In the genomic region with DNA sequence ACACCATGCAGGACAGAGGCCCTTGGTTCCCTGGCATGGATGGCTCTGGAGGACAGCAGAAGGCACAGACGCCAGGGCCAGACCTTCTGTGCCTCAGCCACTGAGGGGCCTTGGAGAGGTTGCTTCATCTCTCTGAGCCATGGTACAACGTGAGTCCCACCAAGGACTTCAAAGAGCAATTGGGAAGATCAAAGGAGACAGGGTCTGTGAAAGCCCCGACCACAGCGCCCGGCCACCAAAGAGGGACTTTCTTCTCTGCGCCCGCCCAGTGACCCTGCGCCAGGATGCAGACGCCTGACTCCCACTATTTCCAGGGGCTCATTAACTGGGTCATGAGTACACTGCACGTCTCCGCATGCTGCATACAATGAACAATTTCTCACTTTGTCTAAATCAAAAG, we compare ENCODE assay signal across 21 cellular contexts.
DNase-seq lines count a peak whose midpoint lies in the region; ATAC-seq, FAIRE-seq and TF ChIP-seq lines count a peak whose summit lies in the region.
"Had no signal": no experiment of that assay in that cellular context is flagged by ENCODE, and none has a peak within 500 bp of the region (broad histone marks: within the 10 kb centered on the region; RNA-seq: fewer than 3 reads in every experiment).

No MANE protein-coding gene starts in this region.

- H3K4me1 Mint-ChIP-seq in activated naive CD8-positive, alpha-beta T cell treated with anti-CD3 and anti-CD28 coated beads for 36 hours, result peaks cover 3% of the 10 kb centered on the region

- peak overlapping the region; percentile 50 for H3K9ac ChIP-seq in HepG2 (ENCODE audit: insufficient read depth, low read depth, low read length)
- H3K9ac ChIP-seq: BLaER1, SK-N-SH had no signal

- peak overlapping the region; percentile 45 for H3K4me2 ChIP-seq in HepG2 (ENCODE audit: low read depth, low read length)
- H3K4me2 ChIP-seq: A549, BLaER1, SK-N-SH had no signal

- no peak overlapping the region for H3K27ac Mint-ChIP-seq in activated naive CD8-positive, alpha-beta T cell treated with anti-CD3 and anti-CD28 coated beads for 36 hours

- peak in 1 of 2 experiments; percentile 71; a peak in 1 of 4 replicates for TF ChIP-seq EP300 in HepG2 (IDR thresholded peaks at IDR 0.05; ENCODE audit: low read depth in 2 of 2, low read length in 2 of 2)
- 0 out of 2 replicates have a peak, but pooled peaks have one; percentile 51 for TF ChIP-seq EP300 in HepG2 (CRISPR knock-in tag; IDR thresholded peaks at IDR 0.05; ENCODE audit: borderline replicate concordance)

- FAIRE-seq in HepG2 (lab: Jason Lieb, UNC), result peak; percentile 12
- FAIRE-seq: A549 had no signal

- peak; percentile 33 for ATAC-seq in HepG2
- no peak for ATAC-seq in HG03354 (IDR thresholded peaks at IDR 0.05; ENCODE audit: poor library complexity, severe bottlenecking, unreplicated experiment)
- ATAC-seq: A549 had no signal

- in situ Hi-C loops in HepG2 (cut with HindIII; ENCODE audit: extremely low pct_ligation_motif_present, low pct_unique_long_range_greater_than_20kb), result loop anchor here (5.0 kb wide), 1 partner anchor 37 kb away; no protein-coding TSS in a partner anchor

- no peak overlapping the region for H2AFZ ChIP-seq in HepG2 (ENCODE audit: low read length)

- H3K27me3 ChIP-seq in left ventricle myocardium inferior (ENCODE audit: low read depth) (no peaks in the 10 kb centered on the region), HepG2 (ENCODE audit: control insufficient read depth in 1 of 2, insufficient read depth in 2 of 2, low read length in 2 of 2) (no peaks in the 10 kb centered on the region)
- H3K27me3 ChIP-seq: BLaER1 had no signal

- DNase-seq in left ventricle myocardium inferior (peak; percentile 1), cardiac septum (ENCODE audit: low spot score) (no peak), SW480 (ENCODE audit: low spot score) (peak; percentile 33), HepG2 (ENCODE audit: low spot score) (peak; percentile 85), NCI-H1105 (lab: John Stamatoyannopoulos, UW) (no peak)
- no peak for DNase-seq in activated naive CD8-positive, alpha-beta T cell treated with anti-CD3 and anti-CD28 coated beads for 36 hours
- DNase-seq: DMS79 treated with DMSO at 0.1 percent for 48 hours; MM.1S; NCI-H1092; NCI-H146; NCI-H2081; NCI-H2171 treated with DMSO at 0.1 percent for 48 hours; NCI-H446; NCI-H69; NK-92 treated with Interleukin-12 subunit alpha and Interleukin-12 subunit beta, amount 100 ng/mL, for 24 hours; SHP77 treated with DMSO at 0.1 percent for 48 hours; SK-N-SH had no signal

- no peak overlapping the region for H3K4me3 Mint-ChIP-seq in activated naive CD8-positive, alpha-beta T cell treated with anti-CD3 and anti-CD28 coated beads for 36 hours

- POLR2A ChIA-PET in HepG2 (lab: Yijun Ruan, JAX), result no interaction called here

- H3K36me3 ChIP-seq in left ventricle myocardium inferior, result peaks cover 16% of the 10 kb centered on the region
- peaks cover 3 to 4% of the 10 kb centered on the region in 2 experiments; a peak in 2 of 5 replicates for H3K36me3 ChIP-seq in HepG2 (replicated peaks in 1 of 2; ENCODE audit: control insufficient read depth in 1 of 2, insufficient read depth in 2 of 2, low read length in 2 of 2)

- H4K20me1 ChIP-seq in HepG2 (ENCODE audit: insufficient read depth, low read length), result no peaks in the 10 kb centered on the region
- H4K20me1 ChIP-seq: BLaER1 had no signal

- TF ChIP-seq CTCF in left ventricle myocardium inferior (IDR thresholded peaks at IDR 0.05; ENCODE audit: borderline replicate concordance) (no peak), HepG2 (CRISPR knock-in tag; IDR thresholded peaks at IDR 0.05) (no peak)

- H3K9me3 ChIP-seq in left ventricle myocardium inferior (replicated peaks) (no peaks in the 10 kb centered on the region), HepG2 (ENCODE audit: low read length) (no peaks in the 10 kb centered on the region)
- H3K9me3 ChIP-seq: A549, BLaER1, SK-N-SH had no signal

- BruUV-seq in HepG2 (replicated peaks; lab: Mats Ljungman, UMichigan), result no TSS peak

- H3K36me3 Mint-ChIP-seq in activated naive CD8-positive, alpha-beta T cell treated with anti-CD3 and anti-CD28 coated beads for 36 hours, result no peaks in the 10 kb centered on the region

- intact Hi-C loops in left ventricle myocardium inferior (cut with micrococcal nuclease) (no loop called here), cardiac septum (cut with DNase I) (no loop called here), HepG2 (cut with micrococcal nuclease; ENCODE audit: unreplicated experiment) (loop anchor here (1.0 kb wide), 1 partner anchor 37 kb away; no protein-coding TSS in a partner anchor)

- 80% methylated on average over 1 of the region's 11 CpGs for WGBS in HepG2 (ENCODE audit: low lambda C conversion rate)

- H3K27me3 Mint-ChIP-seq in activated naive CD8-positive, alpha-beta T cell treated with anti-CD3 and anti-CD28 coated beads for 36 hours, result peaks cover 3% of the 10 kb centered on the region

- no peaks in the 10 kb centered on the region for H3K79me2 ChIP-seq in HepG2 (ENCODE audit: insufficient read depth, low read length)

- CTCF ChIA-PET in HepG2 (lab: Yijun Ruan, JAX; ENCODE audit: low intra/inter-chr PET ratio, low total read pairs), result no interaction called here

- H3K4me1 ChIP-seq in left ventricle myocardium inferior (peaks cover 15% of the 10 kb centered on the region), HepG2 (ENCODE audit: insufficient read depth, low read length) (peaks cover 71% of the 10 kb centered on the region)

- H3K27ac ChIP-seq in left ventricle myocardium inferior (replicated peaks) (no peak overlapping the region), HepG2 (ENCODE audit: extremely low read length, insufficient read depth, low read length) (peak overlapping the region; percentile 60)
- H3K27ac ChIP-seq: A549, BLaER1, HL-60 had no signal

- TF ChIP-seq POLR2A in HepG2 (IDR thresholded peaks at IDR 0.05; ENCODE audit: insufficient read depth in 1 of 2, low read depth in 2 of 2, low read length in 2 of 2), result no peak

- H3K9me3 Mint-ChIP-seq in activated naive CD8-positive, alpha-beta T cell treated with anti-CD3 and anti-CD28 coated beads for 36 hours, result no peaks in the 10 kb centered on the region

- no peak for TF ChIP-seq RAD21 in HepG2 (CRISPR knock-in tag; IDR thresholded peaks at IDR 0.05)

- H3K4me3 ChIP-seq in left ventricle myocardium inferior (no peak overlapping the region), HepG2 (replicated peaks in 1 of 3; ENCODE audit: insufficient read depth in 1 of 3, low read depth in 2 of 3, low read length in 3 of 3) (peak overlapping the region in 1 of 3 experiments; percentile 22; a peak in 1 of 6 replicates)
- H3K4me3 ChIP-seq: A549, BLaER1 had no signal

TF ChIP-seq in HepG2, 621 proteins besides CTCF, POLR2A, EP300 and RAD21 (continues in another document):
- TF ChIP-seq MXD1 (CRISPR knock-in tag; IDR thresholded peaks at IDR 0.05) (no peak), BHLHE40 (IDR thresholded peaks at IDR 0.05; ENCODE audit: low read length) (peak; percentile 81), CREM (IDR thresholded peaks at IDR 0.05) (peak; percentile 67; the same call in 1 of the 2 replicates), CREM (CRISPR knock-in tag; IDR thresholded peaks at IDR 0.05) (no peak), TCF7 (IDR thresholded peaks at IDR 0.05; ENCODE audit: low read depth) (peak; percentile 95), GPBP1L1 (CRISPR knock-in tag; IDR thresholded peaks at IDR 0.05) (no peak), RFXANK (CRISPR knock-in tag; IDR thresholded peaks at IDR 0.05) (no peak), CEBPG (CRISPR knock-in tag; IDR thresholded peaks at IDR 0.05) (peak; percentile 67), RXRA (CRISPR knock-in tag; IDR thresholded peaks at IDR 0.05) (peak; percentile 70; the same call in 1 of the 2 replicates), SAP130 (CRISPR knock-in tag; IDR thresholded peaks at IDR 0.05; ENCODE audit: low read depth) (0 out of 2 replicates have a peak, but pooled peaks have one; percentile 13)
- TF ChIP-seq, protein P1, sequence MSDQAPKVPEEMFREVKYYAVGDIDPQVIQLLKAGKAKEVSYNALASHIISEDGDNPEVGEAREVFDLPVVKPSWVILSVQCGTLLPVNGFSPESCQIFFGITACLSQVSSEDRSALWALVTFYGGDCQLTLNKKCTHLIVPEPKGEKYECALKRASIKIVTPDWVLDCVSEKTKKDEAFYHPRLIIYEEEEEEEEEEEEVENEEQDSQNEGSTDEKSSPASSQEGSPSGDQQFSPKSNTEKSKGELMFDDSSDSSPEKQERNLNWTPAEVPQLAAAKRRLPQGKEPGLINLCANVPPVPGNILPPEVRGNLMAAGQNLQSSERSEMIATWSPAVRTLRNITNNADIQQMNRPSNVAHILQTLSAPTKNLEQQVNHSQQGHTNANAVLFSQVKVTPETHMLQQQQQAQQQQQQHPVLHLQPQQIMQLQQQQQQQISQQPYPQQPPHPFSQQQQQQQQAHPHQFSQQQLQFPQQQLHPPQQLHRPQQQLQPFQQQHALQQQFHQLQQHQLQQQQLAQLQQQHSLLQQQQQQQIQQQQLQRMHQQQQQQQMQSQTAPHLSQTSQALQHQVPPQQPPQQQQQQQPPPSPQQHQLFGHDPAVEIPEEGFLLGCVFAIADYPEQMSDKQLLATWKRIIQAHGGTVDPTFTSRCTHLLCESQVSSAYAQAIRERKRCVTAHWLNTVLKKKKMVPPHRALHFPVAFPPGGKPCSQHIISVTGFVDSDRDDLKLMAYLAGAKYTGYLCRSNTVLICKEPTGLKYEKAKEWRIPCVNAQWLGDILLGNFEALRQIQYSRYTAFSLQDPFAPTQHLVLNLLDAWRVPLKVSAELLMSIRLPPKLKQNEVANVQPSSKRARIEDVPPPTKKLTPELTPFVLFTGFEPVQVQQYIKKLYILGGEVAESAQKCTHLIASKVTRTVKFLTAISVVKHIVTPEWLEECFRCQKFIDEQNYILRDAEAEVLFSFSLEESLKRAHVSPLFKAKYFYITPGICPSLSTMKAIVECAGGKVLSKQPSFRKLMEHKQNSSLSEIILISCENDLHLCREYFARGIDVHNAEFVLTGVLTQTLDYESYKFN (CRISPR knock-in tag; conservative IDR thresholded peaks at IDR 0.05), result peak; percentile 45; the same call in 1 of the 2 replicates

Comparison
In these comparisons a context has a peak if more than half of its experiments do, and no peak if none do; other contexts are left out.
1. DNase-seq: peak in left ventricle myocardium inferior (single experiment), SW480 (single experiment) and HepG2 (single experiment); none in cardiac septum (single experiment), activated naive CD8-positive, alpha-beta T cell treated with anti-CD3 and anti-CD28 coated beads for 36 hours (single experiment) and NCI-H1105 (single experiment).